In the genomic region with DNA sequence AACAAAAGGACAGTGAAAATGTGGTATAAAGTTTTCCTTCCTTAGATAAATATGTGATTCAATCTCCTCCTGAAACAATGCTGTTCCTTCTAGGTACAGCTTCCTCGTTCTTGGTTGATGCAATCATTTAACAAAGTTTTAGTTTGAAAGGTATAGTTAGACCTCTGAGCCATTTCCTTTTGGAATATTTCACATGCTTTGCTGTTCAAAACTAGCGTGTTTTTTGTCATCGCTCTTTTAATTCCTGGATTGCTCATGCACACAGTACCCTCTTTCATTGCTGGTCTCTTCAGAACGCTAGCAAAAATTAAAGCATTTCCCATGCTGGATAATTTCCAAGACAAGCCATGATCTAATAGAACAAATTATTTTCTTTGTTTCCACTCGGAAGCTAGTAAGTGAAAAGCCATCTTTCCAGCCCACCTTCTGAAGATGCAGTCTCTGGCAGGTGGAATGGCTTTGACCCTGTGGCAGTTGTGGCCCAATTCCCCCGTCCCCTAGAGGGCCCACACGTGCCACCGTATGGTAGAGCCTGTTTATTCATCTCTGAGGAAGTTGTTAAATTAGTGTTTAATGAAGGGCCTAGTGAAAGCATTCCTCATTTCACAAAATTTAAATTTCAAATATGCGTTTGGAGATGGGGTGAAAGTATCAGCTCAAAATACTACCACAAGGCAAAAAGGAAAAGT, we compare ENCODE assay signal across 1 cellular context.
TF ChIP-seq lines count a peak whose summit lies in the region.

No MANE protein-coding gene starts in this region.

TF ChIP-seq in H1, 55 proteins besides CTCF, POLR2A, EP300 and RAD21:
- no peak for TF ChIP-seq TEAD4 (IDR thresholded peaks at IDR 0.05; ENCODE audit: low read depth, low read length)
- TF ChIP-seq RXRA (IDR thresholded peaks at IDR 0.05; ENCODE audit: insufficient read depth, low read depth, low read length), result no peak
